ENCODE assay signal across 8 cellular contexts in genomic region chr16:23595951-23596720, GRCh38. TPM values are rescaled to one million over a fixed set of nuclear protein-coding genes. Genes with fewer than 3 reads are reported as not detected.
DNase-seq lines count a peak whose midpoint lies in the region; ATAC-seq and TF ChIP-seq lines count a peak whose summit lies in the region.

NDUFAB1 (minus strand) TSS chr16:23596316; CDS start chr16:23596290, 26 bp downstream.

- H3K27ac ChIP-seq in HUES64 (ENCODE audit: low read depth, low read length) (peak within 1 kb of the TSS; percentile 83), OCI-LY1 (ENCODE audit: low read depth, low read length, poor library complexity, severe bottlenecking) (peak within 1 kb of the TSS; percentile 75), epithelial cell of prostate (peak within 1 kb of the TSS; percentile 49)

- no peak within 1 kb of the TSS for H2AFZ ChIP-seq in OCI-LY1 (ENCODE audit: low read length)

- peak within 1 kb of the TSS; percentile 99 for H3K4me2 ChIP-seq in OCI-LY1 (ENCODE audit: low read length)

- H3K27me3 ChIP-seq in HUES64 (ENCODE audit: insufficient read depth, low read length) (no peaks in the 10 kb centered on the region), OCI-LY1 (ENCODE audit: insufficient read depth, low read length) (no peaks in the 10 kb centered on the region)

- no peaks in the 10 kb centered on the region for H4K20me1 ChIP-seq in OCI-LY1 (ENCODE audit: insufficient read depth, low read length)

- H3K9me3 ChIP-seq in HUES64 (ENCODE audit: insufficient read depth, low read depth, low read length) (no peaks in the 10 kb centered on the region), OCI-LY1 (ENCODE audit: low read length) (no peaks in the 10 kb centered on the region)

- H3K9me2 ChIP-seq in OCI-LY1 (ENCODE audit: low read depth, low read length) = no peaks in the 10 kb centered on the region

- peaks cover 45% of the 10 kb centered on the region for H3K79me2 ChIP-seq in OCI-LY1 (ENCODE audit: insufficient read depth, low read length)

- ATAC-seq in GM21447 (IDR thresholded peaks at IDR 0.05; ENCODE audit: unreplicated experiment) = peak; percentile 77

- TF ChIP-seq CTCF in OCI-LY1 (IDR thresholded peaks at IDR 0.05; ENCODE audit: low read length) = peak; percentile 86

- peaks cover 14% of the 10 kb centered on the region for H3K4me1 ChIP-seq in HUES64 (ENCODE audit: insufficient read depth, low read length)
- H3K4me1 ChIP-seq in OCI-LY1 (ENCODE audit: insufficient read depth, low read length, severe bottlenecking) = peaks cover 15% of the 10 kb centered on the region

- H3K4me3 ChIP-seq in HUES64 (ENCODE audit: low read length) (peak within 1 kb of the TSS; percentile 88), OCI-LY1 (ENCODE audit: low read depth, low read length, poor library complexity, severe bottlenecking) (peak within 1 kb of the TSS; percentile 93)

- no peaks in the 10 kb centered on the region for H3F3A ChIP-seq in OCI-LY1 (ENCODE audit: insufficient read depth, low read length)

- WGBS in HUES64 = 2% methylated on average over 65 of the region's 67 CpGs

- H3K36me3 ChIP-seq in HUES64 (ENCODE audit: insufficient read depth, low read length) (peaks cover 31% of the 10 kb centered on the region), OCI-LY1 (ENCODE audit: insufficient read depth, low read length) (peaks cover 38% of the 10 kb centered on the region)

- DNase-seq in DMS114 treated with DMSO at 0.1 percent for 48 hours (lab: John Stamatoyannopoulos, UW; ENCODE audit: unreplicated experiment) = peak; percentile 67
- DNase-seq in activated T-cell treated with anti-CD3 and anti-CD28 coated beads for 24 hours (ENCODE audit: low read depth) = peak; percentile 86
- peak; percentile 44 for DNase-seq in epithelial cell of prostate (ENCODE audit: low read depth, low spot score)
- peak; percentile 93 for DNase-seq in mucosa of gallbladder (ENCODE audit: low spot score)
- DNase-seq in stimulated activated CD8-positive, alpha-beta memory T cell treated with anti-CD3 and anti-CD28 coated beads, Interleukin-4, amount 100 ng/mL, for 24 hours (ENCODE audit: low read depth) = peak; percentile 88

- peak within 1 kb of the TSS; percentile 93 for H3K9ac ChIP-seq in HUES64 (ENCODE audit: low read depth, low read length)
- H3K9ac ChIP-seq in OCI-LY1 (ENCODE audit: low read length) = peak within 1 kb of the TSS; percentile 94

RNA-seq across cellular contexts. Expression of gene NDUFAB1, which starts in this region (rescaled TPM):
- 160 TPM for polyA plus RNA-seq in HUES64 (2013, experiment 1 of 2)
- polyA plus RNA-seq in HUES64 (2013, experiment 2 of 2) = 148 TPM
- total RNA-seq in mucosa of gallbladder = 87.2 TPM

Comparison
In these comparisons a context has a peak if more than half of its experiments do, and no peak if none do; other contexts are left out.
1. Peak in every context shown above with its lines: DNase-seq, ATAC-seq, H3K4me3 ChIP-seq and H3K27ac ChIP-seq.